ENCODE assay signal across 8 cellular contexts in genomic region chr1:87327362-87328120, GRCh38. TPM values are rescaled to one million over a fixed set of nuclear protein-coding genes. Genes with fewer than 3 reads are reported as not detected.
DNase-seq lines count a peak whose midpoint lies in the region; ATAC-seq and TF ChIP-seq lines count a peak whose summit lies in the region.

No MANE protein-coding gene starts in this region.

- H3K27me3 ChIP-seq in GM06990 (replicated peaks; ENCODE audit: control insufficient read depth, insufficient read depth, low read length) = no peaks in the 10 kb centered on the region
- H3K27me3 ChIP-seq in RWPE2 (ENCODE audit: insufficient read depth, poor library complexity, severe bottlenecking) = no peaks in the 10 kb centered on the region
- no peaks in the 10 kb centered on the region for H3K27me3 ChIP-seq in fibroblast of lung (ENCODE audit: control insufficient read depth, insufficient read depth, low read length)
- H3K27me3 ChIP-seq in psoas muscle (ENCODE audit: insufficient read depth in 3 of 3, low read length in 2 of 3) = no peaks in the 10 kb centered on the region

- peak overlapping the region; percentile 86 for H3K9ac ChIP-seq in fibroblast of lung (ENCODE audit: insufficient read depth, low read length)

- H3K4me2 ChIP-seq in fibroblast of lung (ENCODE audit: extremely low read depth, insufficient read depth, low read length) = peak overlapping the region; percentile 99

- no peak for TF ChIP-seq CTCF in GM06990 (IDR thresholded peaks at IDR 0.05; ENCODE audit: insufficient read depth, low read length, poor library complexity, severe bottlenecking)
- TF ChIP-seq CTCF in RWPE2 (IDR thresholded peaks at IDR 0.05; ENCODE audit: poor library complexity, severe bottlenecking) = no peak
- TF ChIP-seq CTCF in fibroblast of lung (conservative IDR thresholded peaks at IDR 0.05 in 1 of 2, IDR thresholded peaks at IDR 0.05 in 1 of 2; ENCODE audit: low read depth in 1 of 2, low read length in 2 of 2) = no peak
- TF ChIP-seq CTCF in psoas muscle (IDR thresholded peaks at IDR 0.05) = no peak

- H3K4me3 ChIP-seq in GM06990 (replicated peaks; ENCODE audit: low read depth, low read length) (peak overlapping the region; percentile 77), RWPE2 (ENCODE audit: severe bottlenecking) (peak overlapping the region; percentile 94), fibroblast of lung (replicated peaks in 1 of 4; ENCODE audit: control extremely low read depth in 1 of 4, insufficient read depth in 1 of 4, low read depth in 3 of 4, low read length in 4 of 4) (peak overlapping the region; percentile 78 to 87 (median 84)), psoas muscle (peak overlapping the region; percentile 71)

- H2AFZ ChIP-seq in fibroblast of lung (ENCODE audit: low read length) = peak overlapping the region; percentile 94

- H3K4me1 ChIP-seq in RWPE2 (ENCODE audit: insufficient read depth, poor library complexity, severe bottlenecking) (peaks cover 9% of the 10 kb centered on the region), fibroblast of lung (ENCODE audit: control insufficient read depth, extremely low read depth, insufficient read depth, low read length) (peaks cover 5% of the 10 kb centered on the region), psoas muscle (peaks cover 6% of the 10 kb centered on the region)

- no peak for DNase-seq in GM06990 (ENCODE audit: extremely low read depth, insufficient read length)
- DNase-seq in RWPE2 (ENCODE audit: low spot score) = no peak
- DNase-seq in fibroblast of lung (ENCODE audit: low read depth in 2 of 2) = no peak
- DNase-seq in psoas muscle = no peak
- DNase-seq in epidermal melanocyte (ENCODE audit: insufficient read length, low spot score) = no peak
- DNase-seq in stimulated activated naive CD4-positive, alpha-beta T cell treated with Interleukin-2 at 50 U/mL for 16 hours (lab: John Stamatoyannopoulos, UW) = no peak
- DNase-seq in COLO829 (ENCODE audit: low spot score) = no peak

- peak overlapping the region; percentile 61 for H3K27ac ChIP-seq in RWPE2 (ENCODE audit: poor library complexity, severe bottlenecking)
- H3K27ac ChIP-seq in fibroblast of lung (ENCODE audit: insufficient read depth, low read length) = peak overlapping the region; percentile 92
- H3K27ac ChIP-seq in psoas muscle = peak overlapping the region; percentile 92

- WGBS in psoas muscle, 3 donors = 28 to 43% (median 29%) methylated on average over 9 of the region's 9 CpGs

- ATAC-seq in RWPE2 (ENCODE audit: low read depth) = no peak
- ATAC-seq in psoas muscle = no peak
- ATAC-seq in esophagus mucosa = no peak

- no peaks in the 10 kb centered on the region for H3K36me3 ChIP-seq in GM06990 (ENCODE audit: control insufficient read depth, insufficient read depth, low read length)
- H3K36me3 ChIP-seq in RWPE2 (ENCODE audit: low read depth) = peaks cover 7% of the 10 kb centered on the region
- no peaks in the 10 kb centered on the region for H3K36me3 ChIP-seq in fibroblast of lung (ENCODE audit: control insufficient read depth, insufficient read depth, low read length)
- peaks cover 0 to 1% of the 10 kb centered on the region in 2 donors for H3K36me3 ChIP-seq in psoas muscle (ENCODE audit: insufficient read depth in 1 of 2, low read depth in 1 of 2)

- H4K20me1 ChIP-seq in fibroblast of lung (ENCODE audit: control insufficient read depth, extremely low read depth, insufficient read depth, low read length) = no peaks in the 10 kb centered on the region

- H3K9me3 ChIP-seq in RWPE2 (ENCODE audit: severe bottlenecking) = no peaks in the 10 kb centered on the region
- no peaks in the 10 kb centered on the region for H3K9me3 ChIP-seq in fibroblast of lung (ENCODE audit: control insufficient read depth, insufficient read depth, low read depth, low read length)
- H3K9me3 ChIP-seq in psoas muscle = no peaks in the 10 kb centered on the region

- intact Hi-C loops in psoas muscle (cut with DNase I) = loop anchor here (5.0 to 10.0 kb wide), 3 partner anchors 195 to 627 kb away; no protein-coding TSS in a partner anchor

- peaks cover 32% of the 10 kb centered on the region for H3K79me2 ChIP-seq in fibroblast of lung (ENCODE audit: control insufficient read depth, insufficient read depth, low read length)

RNA-seq across cellular contexts. Expression of gene LMO4, which starts 1.1 kb away (rescaled TPM):
- total RNA-seq in fibroblast of lung (54.4 and 61.9 TPM in 2 replicates), psoas muscle (10 to 100 TPM; 25.2 to 32.3 (median 28.3) TPM), esophagus mucosa (48.2 TPM)
- polyA plus RNA-seq in fibroblast of lung (91.4 and 101 TPM in 2 replicates), psoas muscle (10 to 100 TPM; 19.8 to 75.9 (median 40.1) TPM)
- polyA plus RNA-seq in fibroblast of lung (2012) = 65.2 and 72.5 TPM in 2 replicates
- 35.6 and 41.9 TPM in 2 replicates for polyA minus RNA-seq in fibroblast of lung (ENCODE audit: low replicate concordance)
